1 cellular context compared by ENCODE assay signal in the genomic region with DNA sequence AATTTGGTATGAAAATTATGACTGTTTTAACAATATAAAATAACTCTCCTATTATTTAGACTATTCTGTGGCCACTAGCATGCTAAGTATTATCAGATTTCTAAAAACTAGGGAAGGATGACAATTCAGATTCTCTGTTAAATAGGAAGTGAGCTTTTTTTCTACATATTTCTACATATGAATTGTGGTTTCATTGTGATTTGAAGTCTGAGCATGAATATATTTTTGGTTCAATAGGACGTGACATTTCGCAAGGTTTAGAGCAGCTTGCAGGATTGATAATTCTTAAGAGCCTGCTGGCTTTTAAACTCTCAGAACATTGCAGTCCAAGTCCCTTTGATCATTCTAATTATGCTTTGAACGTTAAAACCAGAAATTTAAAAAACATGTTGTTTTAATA.
A peak's percentile ranks its signal among the peaks of the same experiment; 100 is the strongest.
TF ChIP-seq lines count a peak whose summit lies in the region.

No MANE protein-coding gene starts in this region.

TF ChIP-seq in K562, 482 proteins besides CTCF, POLR2A, EP300 and RAD21 (continued from another document and continues in another):
- TF ChIP-seq, protein P1, sequence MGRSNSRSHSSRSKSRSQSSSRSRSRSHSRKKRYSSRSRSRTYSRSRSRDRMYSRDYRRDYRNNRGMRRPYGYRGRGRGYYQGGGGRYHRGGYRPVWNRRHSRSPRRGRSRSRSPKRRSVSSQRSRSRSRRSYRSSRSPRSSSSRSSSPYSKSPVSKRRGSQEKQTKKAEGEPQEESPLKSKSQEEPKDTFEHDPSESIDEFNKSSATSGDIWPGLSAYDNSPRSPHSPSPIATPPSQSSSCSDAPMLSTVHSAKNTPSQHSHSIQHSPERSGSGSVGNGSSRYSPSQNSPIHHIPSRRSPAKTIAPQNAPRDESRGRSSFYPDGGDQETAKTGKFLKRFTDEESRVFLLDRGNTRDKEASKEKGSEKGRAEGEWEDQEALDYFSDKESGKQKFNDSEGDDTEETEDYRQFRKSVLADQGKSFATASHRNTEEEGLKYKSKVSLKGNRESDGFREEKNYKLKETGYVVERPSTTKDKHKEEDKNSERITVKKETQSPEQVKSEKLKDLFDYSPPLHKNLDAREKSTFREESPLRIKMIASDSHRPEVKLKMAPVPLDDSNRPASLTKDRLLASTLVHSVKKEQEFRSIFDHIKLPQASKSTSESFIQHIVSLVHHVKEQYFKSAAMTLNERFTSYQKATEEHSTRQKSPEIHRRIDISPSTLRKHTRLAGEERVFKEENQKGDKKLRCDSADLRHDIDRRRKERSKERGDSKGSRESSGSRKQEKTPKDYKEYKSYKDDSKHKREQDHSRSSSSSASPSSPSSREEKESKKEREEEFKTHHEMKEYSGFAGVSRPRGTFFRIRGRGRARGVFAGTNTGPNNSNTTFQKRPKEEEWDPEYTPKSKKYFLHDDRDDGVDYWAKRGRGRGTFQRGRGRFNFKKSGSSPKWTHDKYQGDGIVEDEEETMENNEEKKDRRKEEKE (IDR thresholded peaks at IDR 0.05; ENCODE audit: borderline replicate concordance in 1 of 2, control insufficient read depth in 1 of 2, low read depth in 2 of 2, low read length in 1 of 2), result 0 out of 4 replicates have a peak, but pooled peaks of 1 of the 2 experiments have one; percentile 41
- TF ChIP-seq SIRT6 (IDR thresholded peaks at IDR 0.05; ENCODE audit: low read depth, low read length), result no peak
- TF ChIP-seq, protein P2, sequence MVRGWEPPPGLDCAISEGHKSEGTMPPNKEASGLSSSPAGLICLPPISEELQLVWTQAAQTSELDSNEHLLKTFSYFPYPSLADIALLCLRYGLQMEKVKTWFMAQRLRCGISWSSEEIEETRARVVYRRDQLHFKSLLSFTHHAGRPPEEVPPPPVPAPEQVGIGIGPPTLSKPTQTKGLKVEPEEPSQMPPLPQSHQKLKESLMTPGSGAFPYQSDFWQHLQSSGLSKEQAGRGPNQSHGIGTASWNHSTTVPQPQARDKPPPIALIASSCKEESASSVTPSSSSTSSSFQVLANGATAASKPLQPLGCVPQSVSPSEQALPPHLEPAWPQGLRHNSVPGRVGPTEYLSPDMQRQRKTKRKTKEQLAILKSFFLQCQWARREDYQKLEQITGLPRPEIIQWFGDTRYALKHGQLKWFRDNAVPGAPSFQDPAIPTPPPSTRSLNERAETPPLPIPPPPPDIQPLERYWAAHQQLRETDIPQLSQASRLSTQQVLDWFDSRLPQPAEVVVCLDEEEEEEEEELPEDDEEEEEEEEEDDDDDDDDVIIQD (CRISPR knock-in tag; IDR thresholded peaks at IDR 0.05), result no peak
- no peak for TF ChIP-seq ZNF408 (CRISPR knock-in tag; IDR thresholded peaks at IDR 0.05; ENCODE audit: low read depth)
- TF ChIP-seq EGR1 (conservative IDR thresholded peaks at IDR 0.05), result no peak
- TF ChIP-seq PCBP1 (IDR thresholded peaks at IDR 0.05; ENCODE audit: low read depth, low read length, poor library complexity, severe bottlenecking), result no peak
- no peak for TF ChIP-seq E2F3 (CRISPR knock-in tag; IDR thresholded peaks at IDR 0.05)
- no peak for TF ChIP-seq SIX5 (IDR thresholded peaks at IDR 0.05; ENCODE audit: borderline replicate concordance in 1 of 2, insufficient read depth in 1 of 2, low read depth in 1 of 2, low read length in 2 of 2)
- no peak for TF ChIP-seq GATAD2A (IDR thresholded peaks at IDR 0.05)
- TF ChIP-seq NR2C2 (CRISPR knock-in tag; IDR thresholded peaks at IDR 0.05), result no peak
- no peak for TF ChIP-seq NR2C2 (tag; IDR thresholded peaks at IDR 0.05)
- no peak for TF ChIP-seq ZNF41 (CRISPR knock-in tag; conservative IDR thresholded peaks at IDR 0.05)
- TF ChIP-seq ZNF76 (CRISPR knock-in tag; IDR thresholded peaks at IDR 0.05; ENCODE audit: borderline replicate concordance), result no peak
- TF ChIP-seq ELF4 (CRISPR knock-in tag; IDR thresholded peaks at IDR 0.05), result no peak
- TF ChIP-seq MYC (IDR thresholded peaks at IDR 0.05; ENCODE audit: low read depth, low read length), result no peak
- TF ChIP-seq MYC (CRISPR knock-in tag; IDR thresholded peaks at IDR 0.05; ENCODE audit: borderline replicate concordance, low read depth), result no peak
- TF ChIP-seq, protein P3, sequence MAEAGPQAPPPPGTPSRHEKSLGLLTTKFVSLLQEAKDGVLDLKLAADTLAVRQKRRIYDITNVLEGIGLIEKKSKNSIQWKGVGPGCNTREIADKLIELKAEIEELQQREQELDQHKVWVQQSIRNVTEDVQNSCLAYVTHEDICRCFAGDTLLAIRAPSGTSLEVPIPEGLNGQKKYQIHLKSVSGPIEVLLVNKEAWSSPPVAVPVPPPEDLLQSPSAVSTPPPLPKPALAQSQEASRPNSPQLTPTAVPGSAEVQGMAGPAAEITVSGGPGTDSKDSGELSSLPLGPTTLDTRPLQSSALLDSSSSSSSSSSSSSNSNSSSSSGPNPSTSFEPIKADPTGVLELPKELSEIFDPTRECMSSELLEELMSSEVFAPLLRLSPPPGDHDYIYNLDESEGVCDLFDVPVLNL (CRISPR knock-in tag; IDR thresholded peaks at IDR 0.05; ENCODE audit: low read depth), result no peak
- TF ChIP-seq, protein P4, sequence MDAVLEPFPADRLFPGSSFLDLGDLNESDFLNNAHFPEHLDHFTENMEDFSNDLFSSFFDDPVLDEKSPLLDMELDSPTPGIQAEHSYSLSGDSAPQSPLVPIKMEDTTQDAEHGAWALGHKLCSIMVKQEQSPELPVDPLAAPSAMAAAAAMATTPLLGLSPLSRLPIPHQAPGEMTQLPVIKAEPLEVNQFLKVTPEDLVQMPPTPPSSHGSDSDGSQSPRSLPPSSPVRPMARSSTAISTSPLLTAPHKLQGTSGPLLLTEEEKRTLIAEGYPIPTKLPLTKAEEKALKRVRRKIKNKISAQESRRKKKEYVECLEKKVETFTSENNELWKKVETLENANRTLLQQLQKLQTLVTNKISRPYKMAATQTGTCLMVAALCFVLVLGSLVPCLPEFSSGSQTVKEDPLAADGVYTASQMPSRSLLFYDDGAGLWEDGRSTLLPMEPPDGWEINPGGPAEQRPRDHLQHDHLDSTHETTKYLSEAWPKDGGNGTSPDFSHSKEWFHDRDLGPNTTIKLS (IDR thresholded peaks at IDR 0.05; ENCODE audit: borderline replicate concordance, low read depth), result no peak
- TF ChIP-seq MBD2 (IDR thresholded peaks at IDR 0.05; ENCODE audit: borderline replicate concordance, low read depth), result no peak
- no peak for TF ChIP-seq HDGF (IDR thresholded peaks at IDR 0.05)
- TF ChIP-seq YY1 (IDR thresholded peaks at IDR 0.05; ENCODE audit: borderline replicate concordance in 1 of 3, control insufficient read depth in 1 of 3, extremely low read depth in 1 of 3, insufficient read depth in 3 of 3, insufficient read length in 1 of 3, insufficient replicate concordance in 2 of 3, low read depth in 1 of 3, low read length in 2 of 3), result no peak
- TF ChIP-seq ZNF324 (CRISPR knock-in tag; IDR thresholded peaks at IDR 0.05), result no peak
- TF ChIP-seq U2AF2 (optimal IDR thresholded peaks at IDR 0.05; ENCODE audit: low read depth, low read length), result no peak
- TF ChIP-seq CXXC5 (CRISPR knock-in tag; IDR thresholded peaks at IDR 0.05), result no peak
- TF ChIP-seq, protein P5, sequence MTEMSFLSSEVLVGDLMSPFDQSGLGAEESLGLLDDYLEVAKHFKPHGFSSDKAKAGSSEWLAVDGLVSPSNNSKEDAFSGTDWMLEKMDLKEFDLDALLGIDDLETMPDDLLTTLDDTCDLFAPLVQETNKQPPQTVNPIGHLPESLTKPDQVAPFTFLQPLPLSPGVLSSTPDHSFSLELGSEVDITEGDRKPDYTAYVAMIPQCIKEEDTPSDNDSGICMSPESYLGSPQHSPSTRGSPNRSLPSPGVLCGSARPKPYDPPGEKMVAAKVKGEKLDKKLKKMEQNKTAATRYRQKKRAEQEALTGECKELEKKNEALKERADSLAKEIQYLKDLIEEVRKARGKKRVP (CRISPR knock-in tag; IDR thresholded peaks at IDR 0.05), result no peak
- TF ChIP-seq, protein P6, sequence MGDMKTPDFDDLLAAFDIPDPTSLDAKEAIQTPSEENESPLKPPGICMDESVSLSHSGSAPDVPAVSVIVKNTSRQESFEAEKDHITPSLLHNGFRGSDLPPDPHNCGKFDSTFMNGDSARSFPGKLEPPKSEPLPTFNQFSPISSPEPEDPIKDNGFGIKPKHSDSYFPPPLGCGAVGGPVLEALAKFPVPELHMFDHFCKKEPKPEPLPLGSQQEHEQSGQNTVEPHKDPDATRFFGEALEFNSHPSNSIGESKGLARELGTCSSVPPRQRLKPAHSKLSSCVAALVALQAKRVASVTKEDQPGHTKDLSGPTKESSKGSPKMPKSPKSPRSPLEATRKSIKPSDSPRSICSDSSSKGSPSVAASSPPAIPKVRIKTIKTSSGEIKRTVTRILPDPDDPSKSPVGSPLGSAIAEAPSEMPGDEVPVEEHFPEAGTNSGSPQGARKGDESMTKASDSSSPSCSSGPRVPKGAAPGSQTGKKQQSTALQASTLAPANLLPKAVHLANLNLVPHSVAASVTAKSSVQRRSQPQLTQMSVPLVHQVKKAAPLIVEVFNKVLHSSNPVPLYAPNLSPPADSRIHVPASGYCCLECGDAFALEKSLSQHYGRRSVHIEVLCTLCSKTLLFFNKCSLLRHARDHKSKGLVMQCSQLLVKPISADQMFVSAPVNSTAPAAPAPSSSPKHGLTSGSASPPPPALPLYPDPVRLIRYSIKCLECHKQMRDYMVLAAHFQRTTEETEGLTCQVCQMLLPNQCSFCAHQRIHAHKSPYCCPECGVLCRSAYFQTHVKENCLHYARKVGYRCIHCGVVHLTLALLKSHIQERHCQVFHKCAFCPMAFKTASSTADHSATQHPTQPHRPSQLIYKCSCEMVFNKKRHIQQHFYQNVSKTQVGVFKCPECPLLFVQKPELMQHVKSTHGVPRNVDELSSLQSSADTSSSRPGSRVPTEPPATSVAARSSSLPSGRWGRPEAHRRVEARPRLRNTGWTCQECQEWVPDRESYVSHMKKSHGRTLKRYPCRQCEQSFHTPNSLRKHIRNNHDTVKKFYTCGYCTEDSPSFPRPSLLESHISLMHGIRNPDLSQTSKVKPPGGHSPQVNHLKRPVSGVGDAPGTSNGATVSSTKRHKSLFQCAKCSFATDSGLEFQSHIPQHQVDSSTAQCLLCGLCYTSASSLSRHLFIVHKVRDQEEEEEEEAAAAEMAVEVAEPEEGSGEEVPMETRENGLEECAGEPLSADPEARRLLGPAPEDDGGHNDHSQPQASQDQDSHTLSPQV (IDR thresholded peaks at IDR 0.05), result peak; percentile 50
- no peak for TF ChIP-seq BRCA1 (IDR thresholded peaks at IDR 0.05)
- TF ChIP-seq BRCA1 (CRISPR knock-in tag; IDR thresholded peaks at IDR 0.05), result no peak
- TF ChIP-seq ZNF584 (CRISPR knock-in tag; IDR thresholded peaks at IDR 0.05; ENCODE audit: low read depth), result no peak
- TF ChIP-seq, protein P7, sequence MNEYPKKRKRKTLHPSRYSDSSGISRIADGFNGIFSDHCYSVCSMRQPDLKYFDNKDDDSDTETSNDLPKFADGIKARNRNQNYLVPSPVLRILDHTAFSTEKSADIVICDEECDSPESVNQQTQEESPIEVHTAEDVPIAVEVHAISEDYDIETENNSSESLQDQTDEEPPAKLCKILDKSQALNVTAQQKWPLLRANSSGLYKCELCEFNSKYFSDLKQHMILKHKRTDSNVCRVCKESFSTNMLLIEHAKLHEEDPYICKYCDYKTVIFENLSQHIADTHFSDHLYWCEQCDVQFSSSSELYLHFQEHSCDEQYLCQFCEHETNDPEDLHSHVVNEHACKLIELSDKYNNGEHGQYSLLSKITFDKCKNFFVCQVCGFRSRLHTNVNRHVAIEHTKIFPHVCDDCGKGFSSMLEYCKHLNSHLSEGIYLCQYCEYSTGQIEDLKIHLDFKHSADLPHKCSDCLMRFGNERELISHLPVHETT (CRISPR knock-in tag; conservative IDR thresholded peaks at IDR 0.05 in 1 of 2, IDR thresholded peaks at IDR 0.05 in 1 of 2), result 0 out of 4 replicates have a peak, but pooled peaks of 1 of the 2 experiments have one; percentile 15
- TF ChIP-seq, protein P8, sequence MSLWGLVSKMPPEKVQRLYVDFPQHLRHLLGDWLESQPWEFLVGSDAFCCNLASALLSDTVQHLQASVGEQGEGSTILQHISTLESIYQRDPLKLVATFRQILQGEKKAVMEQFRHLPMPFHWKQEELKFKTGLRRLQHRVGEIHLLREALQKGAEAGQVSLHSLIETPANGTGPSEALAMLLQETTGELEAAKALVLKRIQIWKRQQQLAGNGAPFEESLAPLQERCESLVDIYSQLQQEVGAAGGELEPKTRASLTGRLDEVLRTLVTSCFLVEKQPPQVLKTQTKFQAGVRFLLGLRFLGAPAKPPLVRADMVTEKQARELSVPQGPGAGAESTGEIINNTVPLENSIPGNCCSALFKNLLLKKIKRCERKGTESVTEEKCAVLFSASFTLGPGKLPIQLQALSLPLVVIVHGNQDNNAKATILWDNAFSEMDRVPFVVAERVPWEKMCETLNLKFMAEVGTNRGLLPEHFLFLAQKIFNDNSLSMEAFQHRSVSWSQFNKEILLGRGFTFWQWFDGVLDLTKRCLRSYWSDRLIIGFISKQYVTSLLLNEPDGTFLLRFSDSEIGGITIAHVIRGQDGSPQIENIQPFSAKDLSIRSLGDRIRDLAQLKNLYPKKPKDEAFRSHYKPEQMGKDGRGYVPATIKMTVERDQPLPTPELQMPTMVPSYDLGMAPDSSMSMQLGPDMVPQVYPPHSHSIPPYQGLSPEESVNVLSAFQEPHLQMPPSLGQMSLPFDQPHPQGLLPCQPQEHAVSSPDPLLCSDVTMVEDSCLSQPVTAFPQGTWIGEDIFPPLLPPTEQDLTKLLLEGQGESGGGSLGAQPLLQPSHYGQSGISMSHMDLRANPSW (CRISPR knock-in tag; IDR thresholded peaks at IDR 0.05), result no peak
- TF ChIP-seq, protein P9, sequence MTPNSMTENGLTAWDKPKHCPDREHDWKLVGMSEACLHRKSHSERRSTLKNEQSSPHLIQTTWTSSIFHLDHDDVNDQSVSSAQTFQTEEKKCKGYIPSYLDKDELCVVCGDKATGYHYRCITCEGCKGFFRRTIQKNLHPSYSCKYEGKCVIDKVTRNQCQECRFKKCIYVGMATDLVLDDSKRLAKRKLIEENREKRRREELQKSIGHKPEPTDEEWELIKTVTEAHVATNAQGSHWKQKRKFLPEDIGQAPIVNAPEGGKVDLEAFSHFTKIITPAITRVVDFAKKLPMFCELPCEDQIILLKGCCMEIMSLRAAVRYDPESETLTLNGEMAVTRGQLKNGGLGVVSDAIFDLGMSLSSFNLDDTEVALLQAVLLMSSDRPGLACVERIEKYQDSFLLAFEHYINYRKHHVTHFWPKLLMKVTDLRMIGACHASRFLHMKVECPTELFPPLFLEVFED (CRISPR knock-in tag; conservative IDR thresholded peaks at IDR 0.05), result no peak
- TF ChIP-seq LEF1 (IDR thresholded peaks at IDR 0.05), result peak; percentile 20; the same call in 1 of the 2 replicates
- no peak for TF ChIP-seq MAZ (CRISPR knock-in tag; conservative IDR thresholded peaks at IDR 0.05 in 1 of 2, IDR thresholded peaks at IDR 0.05 in 1 of 2)
- TF ChIP-seq ETV5 (CRISPR knock-in tag; IDR thresholded peaks at IDR 0.05; ENCODE audit: low read depth), result no peak
- no peak for TF ChIP-seq ZC3H8 (IDR thresholded peaks at IDR 0.05)
- TF ChIP-seq, protein P10, sequence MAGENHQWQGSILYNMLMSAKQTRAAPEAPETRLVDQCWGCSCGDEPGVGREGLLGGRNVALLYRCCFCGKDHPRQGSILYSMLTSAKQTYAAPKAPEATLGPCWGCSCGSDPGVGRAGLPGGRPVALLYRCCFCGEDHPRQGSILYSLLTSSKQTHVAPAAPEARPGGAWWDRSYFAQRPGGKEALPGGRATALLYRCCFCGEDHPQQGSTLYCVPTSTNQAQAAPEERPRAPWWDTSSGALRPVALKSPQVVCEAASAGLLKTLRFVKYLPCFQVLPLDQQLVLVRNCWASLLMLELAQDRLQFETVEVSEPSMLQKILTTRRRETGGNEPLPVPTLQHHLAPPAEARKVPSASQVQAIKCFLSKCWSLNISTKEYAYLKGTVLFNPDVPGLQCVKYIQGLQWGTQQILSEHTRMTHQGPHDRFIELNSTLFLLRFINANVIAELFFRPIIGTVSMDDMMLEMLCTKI (IDR thresholded peaks at IDR 0.05; ENCODE audit: partially characterized antibody), result no peak
- peak; percentile 90 for TF ChIP-seq CEBPB (tag; IDR thresholded peaks at IDR 0.05)
- no peak for TF ChIP-seq ILK (tag; IDR thresholded peaks at IDR 0.05; ENCODE audit: borderline replicate concordance, low read depth)
- TF ChIP-seq SIN3B (IDR thresholded peaks at IDR 0.05; ENCODE audit: low read depth), result no peak
- TF ChIP-seq ZNF239 (CRISPR knock-in tag; IDR thresholded peaks at IDR 0.05), result no peak
- TF ChIP-seq SLC30A9 (CRISPR knock-in tag; IDR thresholded peaks at IDR 0.05), result no peak
- no peak for TF ChIP-seq ZSCAN32 (CRISPR knock-in tag; IDR thresholded peaks at IDR 0.05)
